Comparison of ENCODE assay signal across 11 cellular contexts in genomic region chr2:216210711-216211131, GRCh38.
A peak's percentile ranks its signal among the peaks of the same experiment; 100 is the strongest.
DNase-seq lines count a peak whose midpoint lies in the region; ATAC-seq, FAIRE-seq and TF ChIP-seq lines count a peak whose summit lies in the region.
"Had no signal": no experiment of that assay in that cellular context is flagged by ENCODE, and none has a peak within 500 bp of the region (broad histone marks: within the 10 kb centered on the region; RNA-seq: fewer than 3 reads in every experiment).

No MANE protein-coding gene starts in this region.

- H3K4me3 Mint-ChIP-seq in central memory CD8-positive, alpha-beta T cell: no peak overlapping the region
- H3K4me3 Mint-ChIP-seq in natural killer cell: no peak overlapping the region

- FAIRE-seq in HTR-8/SVneo (lab: Jason Lieb, UNC): no peak
- FAIRE-seq: small intestine had no signal

- peaks cover 28% of the 10 kb centered on the region for H3K36me3 Mint-ChIP-seq in central memory CD8-positive, alpha-beta T cell (ENCODE audit: insufficient read depth)
- H3K36me3 Mint-ChIP-seq in natural killer cell: peaks cover 11% of the 10 kb centered on the region

- peak overlapping the region; percentile 0 for H3K27ac Mint-ChIP-seq in central memory CD8-positive, alpha-beta T cell (ENCODE audit: low read depth)
- H3K27ac Mint-ChIP-seq in natural killer cell: peak overlapping the region; percentile 51 to 58

- H3K4me1 Mint-ChIP-seq in central memory CD8-positive, alpha-beta T cell: peaks cover 10% of the 10 kb centered on the region
- H3K4me1 Mint-ChIP-seq in natural killer cell: peaks cover 0 to 4% of the 10 kb centered on the region in 2 donors

- H3K9me3 Mint-ChIP-seq in central memory CD8-positive, alpha-beta T cell: no peaks in the 10 kb centered on the region
- H3K9me3 Mint-ChIP-seq in natural killer cell: no peaks in the 10 kb centered on the region

- no peak for TF ChIP-seq CTCF in natural killer cell (IDR thresholded peaks at IDR 0.05)

- H3K27me3 Mint-ChIP-seq in central memory CD8-positive, alpha-beta T cell: no peaks in the 10 kb centered on the region
- no peaks in the 10 kb centered on the region for H3K27me3 Mint-ChIP-seq in natural killer cell (ENCODE audit: low read depth in 2 of 2)

- intact Hi-C loops in natural killer cell (cut with micrococcal nuclease): no loop called here

- no peak for ATAC-seq in central memory CD8-positive, alpha-beta T cell (replicated peaks; ENCODE audit: extremely low read depth, poor library complexity, severe bottlenecking)
- ATAC-seq in natural killer cell (no peak), HG02588 (IDR thresholded peaks at IDR 0.05; ENCODE audit: unreplicated experiment) (no peak), GM21576 (IDR thresholded peaks at IDR 0.05; ENCODE audit: unreplicated experiment) (no peak)

- peak; percentile 80 for DNase-seq in GM04503 (ENCODE audit: low read depth)
- DNase-seq in NCI-H82 treated with DMSO at 0.1 percent for 48 hours (lab: John Stamatoyannopoulos, UW; ENCODE audit: unreplicated experiment): peak; percentile 55
- no peak for DNase-seq in central memory CD8-positive, alpha-beta T cell (ENCODE audit: low spot score in 2 of 2)
- no peak for DNase-seq in natural killer cell
- DNase-seq in ureter (ENCODE audit: low spot score): no peak
- no peak for DNase-seq in HTR-8/SVneo (ENCODE audit: insufficient read length, low spot score)
- DNase-seq: cortex of kidney, NCI-H1436 treated with DMSO at 0.1 percent for 48 hours, small intestine had no signal

Comparison
In these comparisons a context has a peak if more than half of its experiments do, and no peak if none do; other contexts are left out.
1. DNase-seq: peak in GM04503 (single experiment) and NCI-H82 treated with DMSO at 0.1 percent for 48 hours (single experiment); none in central memory CD8-positive, alpha-beta T cell (0 of 2), natural killer cell (single experiment), ureter (single experiment) and HTR-8/SVneo (single experiment).